Comparison of ENCODE assay signal across 9 cellular contexts in genomic region chr10:17428616-17429097, GRCh38. TPM values are rescaled to one million over a fixed set of nuclear protein-coding genes. Genes with fewer than 3 reads are reported as not detected.
DNase-seq lines count a peak whose midpoint lies in the region; ATAC-seq and TF ChIP-seq lines count a peak whose summit lies in the region.
"Had no signal": no experiment of that assay in that cellular context is flagged by ENCODE, and none has a peak within 500 bp of the region (broad histone marks: within the 10 kb centered on the region; RNA-seq: fewer than 3 reads in every experiment).

No MANE protein-coding gene starts in this region.

- ATAC-seq in GM21423 (IDR thresholded peaks at IDR 0.05; ENCODE audit: unreplicated experiment): peak; percentile 78

- H3K4me3 ChIP-seq in vagina: no peak overlapping the region
- no peak overlapping the region for H3K4me3 ChIP-seq in H7 (ENCODE audit: insufficient read depth, low read depth, low read length)
- H3K4me3 ChIP-seq: cardiac muscle cell had no signal

- no peak overlapping the region for H3K27ac ChIP-seq in vagina
- H3K27ac ChIP-seq: cardiac muscle cell had no signal

- no peaks in the 10 kb centered on the region for H3K9me3 ChIP-seq in vagina

- no peak for TF ChIP-seq POLR2A in vagina (IDR thresholded peaks at IDR 0.05)

- H3K27me3 ChIP-seq in vagina (no peaks in the 10 kb centered on the region), H7 (ENCODE audit: control insufficient read depth, insufficient read depth, low read length) (no peaks in the 10 kb centered on the region)
- H3K27me3 ChIP-seq: cardiac muscle cell had no signal

- intact Hi-C loops in vagina (cut with DNase I): loop anchor here (10.0 kb wide), 1 partner anchor 594 kb away; no protein-coding TSS in a partner anchor

- H3K4me1 ChIP-seq in vagina: no peaks in the 10 kb centered on the region

- no peaks in the 10 kb centered on the region for H3K36me3 ChIP-seq in vagina
- no peaks in the 10 kb centered on the region for H3K36me3 ChIP-seq in H7 (replicated peaks; ENCODE audit: control insufficient read depth, insufficient read depth, low read length)
- H3K36me3 ChIP-seq: cardiac muscle cell had no signal

- peak; percentile 46 to 92 (median 59) for DNase-seq in T-helper 1 cell
- peak; percentile 58 for DNase-seq in activated naive CD4-positive, alpha-beta T cell treated with anti-CD3 and anti-CD28 coated beads, Interleukin-2, amount 50 U/mL, for 16 hours
- DNase-seq in stimulated activated CD8-positive, alpha-beta memory T cell treated with anti-CD3 and anti-CD28 coated beads, Interleukin-15, amount 100 ng/mL, for 4 hours (ENCODE audit: low read depth in 2 of 2): peak; percentile 45 to 60
- no peak for DNase-seq in vagina (ENCODE audit: extremely low spot score in 2 of 2)
- DNase-seq in H7: no peak
- DNase-seq in HPDE6-E6E7 (ENCODE audit: extremely low spot score): no peak
- no peak for DNase-seq in middle frontal gyrus (ENCODE audit: extremely low spot score, low spot score)

- no peak for TF ChIP-seq CTCF in vagina (IDR thresholded peaks at IDR 0.05)

RNA-seq across cellular contexts. Expression of gene ST8SIA6, which starts 25.7 kb away (rescaled TPM):
- total RNA-seq in vagina: 1.2 TPM
- total RNA-seq in H7 (2014; rRNA removed; shearing (Covaris generic)): 1.8 and 2.9 TPM in 2 replicates
- total RNA-seq: cardiac muscle cell had no signal

Comparison
In these comparisons a context has a peak if more than half of its experiments do, and no peak if none do; other contexts are left out.
1. DNase-seq: peak in T-helper 1 cell (5 of 5), activated naive CD4-positive, alpha-beta T cell treated with anti-CD3 and anti-CD28 coated beads, Interleukin-2, amount 50 U/mL, for 16 hours (single experiment) and stimulated activated CD8-positive, alpha-beta memory T cell treated with anti-CD3 and anti-CD28 coated beads, Interleukin-15, amount 100 ng/mL, for 4 hours (2 of 2); none in vagina (0 of 2), H7 (single experiment), HPDE6-E6E7 (single experiment) and middle frontal gyrus (single experiment).